In the genomic region with DNA sequence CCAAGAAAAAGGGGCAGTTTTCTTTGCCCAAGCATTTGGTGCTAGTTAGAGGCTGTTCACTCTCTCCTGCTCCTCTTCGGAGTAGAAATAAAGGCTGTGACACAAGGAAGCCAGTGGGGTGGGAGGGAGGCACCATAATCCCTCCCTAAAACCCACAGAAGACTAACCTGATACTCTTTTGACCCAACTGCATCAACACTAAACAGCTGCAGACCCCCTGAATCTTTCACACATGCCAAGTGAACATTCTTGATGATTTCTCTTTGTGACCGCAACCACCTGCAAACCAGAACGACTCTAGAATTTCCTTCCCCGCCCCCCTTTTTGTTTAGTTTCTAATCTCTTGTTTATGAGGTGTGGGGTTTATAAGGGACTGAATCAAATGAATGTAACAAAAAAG, we compare ENCODE assay signal across 18 cellular contexts.
DNase-seq lines count a peak whose midpoint lies in the region; ATAC-seq and TF ChIP-seq lines count a peak whose summit lies in the region.
"Had no signal": no experiment of that assay in that cellular context is flagged by ENCODE, and none has a peak within 500 bp of the region (broad histone marks: within the 10 kb centered on the region; RNA-seq: fewer than 3 reads in every experiment).

No MANE protein-coding gene starts in this region.

- H3K9me3 ChIP-seq in BLaER1 = no peaks in the 10 kb centered on the region
- H3K9me3 ChIP-seq: thyroid gland had no signal

- peaks cover 68% of the 10 kb centered on the region for H3K4me1 ChIP-seq in BLaER1

- no peak overlapping the region for H3K4me3 Mint-ChIP-seq in activated CD8-positive, alpha-beta T cell treated with anti-CD3 and anti-CD28 coated beads for 36 hours
- H3K4me3 Mint-ChIP-seq: T-helper 2 cell treated with Interferon-gamma antibody and Interleukin-4, amounts not matched to agents 5 μg/mL and 100 μg/mL, for 36 hours had no signal

- H3K36me3 ChIP-seq in BLaER1 = peaks cover 32% of the 10 kb centered on the region

- DNase-seq in activated CD8-positive, alpha-beta T cell treated with anti-CD3 and anti-CD28 coated beads for 36 hours = peak; percentile 61
- DNase-seq in AG08396 (ENCODE audit: low spot score) (no peak), hippocampal formation (lab: John Stamatoyannopoulos, UW) (no peak)
- no peak for DNase-seq in central memory CD4-positive, alpha-beta T cell
- DNase-seq: activated CD4-positive, alpha-beta T cell treated with anti-CD3 and anti-CD28 coated beads for 1 hour; brain microvascular endothelial cell; NCI-H187; NCI-H526 treated with DMSO at 0.1 percent for 48 hours; stimulated activated CD4-positive, alpha-beta T cell treated with anti-CD3 and anti-CD28 coated beads, Interleukin-15, amount 100 ng/mL, for 24 hours had no signal

- CTCF ChIA-PET in activated CD8-positive, alpha-beta T cell treated with anti-CD3 and anti-CD28 coated beads for 36 hours (lab: Charles Lee) = interaction anchor here (0.6 to 1.0 kb wide), 2 partner anchors 132 to 138 kb away, joined by 3 to 4 read pairs; no protein-coding TSS in a partner anchor

- no peak overlapping the region for H3K4me3 ChIP-seq in BLaER1
- H3K4me3 ChIP-seq in GM08714 (ENCODE audit: low read length) = peak overlapping the region; percentile 33; the same call in 1 of the 2 replicates
- H3K4me3 ChIP-seq: thyroid gland had no signal

- peaks cover 20% of the 10 kb centered on the region for H3K36me3 Mint-ChIP-seq in activated CD8-positive, alpha-beta T cell treated with anti-CD3 and anti-CD28 coated beads for 36 hours (ENCODE audit: low read depth)

- intact Hi-C loops in activated CD8-positive, alpha-beta T cell treated with anti-CD3 and anti-CD28 coated beads for 36 hours (cut with micrococcal nuclease) = no loop called here

- no peaks in the 10 kb centered on the region for H3K27me3 ChIP-seq in BLaER1
- H3K27me3 ChIP-seq: brain microvascular endothelial cell, thyroid gland had no signal

- H3K27me3 Mint-ChIP-seq in activated CD8-positive, alpha-beta T cell treated with anti-CD3 and anti-CD28 coated beads for 36 hours = peaks cover 4% of the 10 kb centered on the region

- ATAC-seq in HG03064 (IDR thresholded peaks at IDR 0.05; ENCODE audit: low read depth, unreplicated experiment) (peak; percentile 62), HG02870 (IDR thresholded peaks at IDR 0.05; ENCODE audit: unreplicated experiment) (no peak)
- peak; percentile 83 for ATAC-seq in activated CD8-positive, alpha-beta T cell treated with anti-CD3 and anti-CD28 coated beads for 36 hours
- ATAC-seq: left lobe of liver had no signal

- H3K9me3 Mint-ChIP-seq in activated CD8-positive, alpha-beta T cell treated with anti-CD3 and anti-CD28 coated beads for 36 hours = no peaks in the 10 kb centered on the region
- H3K9me3 Mint-ChIP-seq: T-helper 2 cell treated with Interferon-gamma antibody and Interleukin-4, amounts not matched to agents 5 μg/mL and 100 μg/mL, for 36 hours had no signal

- H3K27ac Mint-ChIP-seq in activated CD8-positive, alpha-beta T cell treated with anti-CD3 and anti-CD28 coated beads for 36 hours = no peak overlapping the region
- H3K27ac Mint-ChIP-seq: T-helper 2 cell treated with Interferon-gamma antibody and Interleukin-4, amounts not matched to agents 5 μg/mL and 100 μg/mL, for 36 hours had no signal

- H3K9ac ChIP-seq in BLaER1 = peak overlapping the region; percentile 51; the same call in 1 of the 2 replicates

- TF ChIP-seq CTCF in activated CD8-positive, alpha-beta T cell treated with anti-CD3 and anti-CD28 coated beads for 36 hours (IDR thresholded peaks at IDR 0.05) = no peak

- H3K4me1 Mint-ChIP-seq in activated CD8-positive, alpha-beta T cell treated with anti-CD3 and anti-CD28 coated beads for 36 hours (ENCODE audit: low read depth) = peaks cover 23% of the 10 kb centered on the region

- peak overlapping the region; percentile 77 for H3K27ac ChIP-seq in BLaER1
- H3K27ac ChIP-seq: brain microvascular endothelial cell, C4-2B, RWPE1, thyroid gland had no signal

- POLR2A ChIA-PET in activated CD8-positive, alpha-beta T cell treated with anti-CD3 and anti-CD28 coated beads for 36 hours (lab: Charles Lee) = interaction anchor here (0.7 kb wide), 1 partner anchor 139 kb away, joined by 3 read pairs; no protein-coding TSS in a partner anchor

- peak overlapping the region; percentile 90 for H3K4me2 ChIP-seq in BLaER1

- H4K20me1 ChIP-seq in BLaER1 = no peaks in the 10 kb centered on the region
